Comparison of ENCODE assay signal across 1 cellular context in genomic region chr3:177358968-177359600, GRCh38.
TF ChIP-seq lines count a peak whose summit lies in the region.

No MANE protein-coding gene starts in this region.

TF ChIP-seq in K562, 482 proteins besides CTCF, POLR2A, EP300 and RAD21 (continued from another document):
- peak; percentile 53; the same call in 1 of the 2 replicates for TF ChIP-seq FOXP4 (CRISPR knock-in tag; IDR thresholded peaks at IDR 0.05; ENCODE audit: borderline replicate concordance)
- 0 out of 2 replicates have a peak, but pooled peaks have one; percentile 9 for TF ChIP-seq ESRRA (IDR thresholded peaks at IDR 0.05; ENCODE audit: borderline replicate concordance, low read depth)
- 0 out of 2 replicates have a peak, but pooled peaks have one; percentile 17 for TF ChIP-seq DDX20 (tag; IDR thresholded peaks at IDR 0.05; ENCODE audit: low read depth)
- TF ChIP-seq ZNF57 (CRISPR knock-in tag; IDR thresholded peaks at IDR 0.05), result 0 out of 2 replicates have a peak, but pooled peaks have one; percentile 4
- TF ChIP-seq ZNF277 (CRISPR knock-in tag; IDR thresholded peaks at IDR 0.05; ENCODE audit: borderline replicate concordance), result no peak
- TF ChIP-seq ATF3 (IDR thresholded peaks at IDR 0.05), result no peak
- TF ChIP-seq ATF3 (CRISPR knock-in tag; conservative IDR thresholded peaks at IDR 0.05), result 0 out of 2 replicates have a peak, but pooled peaks have one; percentile 47
- TF ChIP-seq MEF2D (tag; conservative IDR thresholded peaks at IDR 0.05; ENCODE audit: low read depth), result peak; percentile 64; the same call in 1 of the 2 replicates
- 0 out of 2 replicates have a peak, but pooled peaks have one; percentile 5 for TF ChIP-seq ZNF707 (CRISPR knock-in tag; conservative IDR thresholded peaks at IDR 0.05)
